In the genomic region with DNA sequence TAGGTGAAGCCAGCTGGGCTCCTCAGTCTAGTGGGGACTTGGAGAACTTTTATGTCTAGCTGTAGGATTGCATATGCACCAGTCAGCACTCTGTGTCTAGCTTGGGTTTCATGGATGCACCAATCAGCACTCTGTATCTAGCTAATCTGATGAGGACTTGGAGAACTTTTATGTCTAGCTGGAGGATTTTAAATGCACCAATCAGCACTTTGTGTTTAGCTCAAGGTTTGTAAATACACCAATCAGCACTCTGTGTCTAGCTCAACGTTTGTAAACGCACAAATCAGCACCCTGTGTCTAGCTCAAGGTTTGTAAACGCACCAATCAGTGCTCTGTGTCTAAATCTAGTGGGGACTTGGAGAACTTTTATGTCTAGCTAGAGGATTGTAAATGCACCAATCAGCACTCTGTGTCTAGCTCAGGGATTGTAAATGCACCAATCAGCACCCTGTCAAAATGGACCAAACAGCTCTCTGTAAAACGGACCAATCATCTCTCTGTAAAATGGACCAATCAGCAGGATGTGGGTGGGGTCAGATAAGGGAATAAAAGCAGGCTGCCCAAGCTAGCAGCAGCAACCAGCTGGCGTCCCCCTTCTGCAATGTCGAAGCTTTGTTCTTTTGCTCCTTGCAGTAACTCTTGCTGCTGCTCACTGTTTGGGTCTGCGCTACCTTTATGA, we compare ENCODE assay signal across 7 cellular contexts. TPM values are rescaled to one million over a fixed set of nuclear protein-coding genes. Genes with fewer than 3 reads are reported as not detected.
A peak's percentile ranks its signal among the peaks of the same experiment; 100 is the strongest.
DNase-seq lines count a peak whose midpoint lies in the region; ATAC-seq, FAIRE-seq and TF ChIP-seq lines count a peak whose summit lies in the region.
"Not testable (repeated sequence)": the region's sequence is repeated elsewhere in the genome, so short reads cannot be mapped to it uniquely, and the experiment has no call there.

No MANE protein-coding gene starts in this region.

- not testable (repeated sequence) for H3K4me3 Mint-ChIP-seq in astrocyte (ENCODE audit: unreplicated experiment)

- not testable (repeated sequence) for H3K27ac ChIP-seq in A549; IMR-90 (ENCODE audit: insufficient read depth, low read length); astrocyte (ENCODE audit: low read depth, low read length); H1 (ENCODE audit: low read depth, low read length); HepG2 (ENCODE audit: extremely low read length, insufficient read depth, low read length); trophoblast cell (ENCODE audit: low read depth, low read length); testis

- POLR2A ChIA-PET in A549 (lab: Yijun Ruan, JAX) (interaction anchor here (1.5 kb wide), 1 partner anchor 29 kb away, joined by 4 read pairs; no protein-coding TSS in a partner anchor), HepG2 (lab: Yijun Ruan, JAX) (interaction anchor here (1.0 to 1.2 kb wide), 3 partner anchors 11 to 30 kb away, joined by 3 to 5 read pairs (median 3); partner anchors contain the start of gene SKIL)
- POLR2A ChIA-PET in IMR-90 (lab: Charles Lee; ENCODE audit: unreplicated experiment); H1 (lab: Charles Lee; ENCODE audit: partially characterized antibody): not testable (repeated sequence)

- H3K9me3 Mint-ChIP-seq in astrocyte (ENCODE audit: unreplicated experiment): not testable (repeated sequence)

- not testable (repeated sequence) for H4K91ac ChIP-seq in IMR-90 (ENCODE audit: insufficient read depth, low read depth, low read length); H1 (replicated peaks; ENCODE audit: insufficient read length, low read length); trophoblast cell (ENCODE audit: low read depth, low read length)

- in situ Hi-C loops in IMR-90 (cut with MboI; ENCODE audit: low sequenced_read_pairs); HepG2 (cut with HindIII; ENCODE audit: extremely low pct_ligation_motif_present, low pct_unique_long_range_greater_than_20kb): not testable (repeated sequence)

- intact Hi-C loops in IMR-90 (cut with micrococcal nuclease); HepG2 (cut with micrococcal nuclease; ENCODE audit: unreplicated experiment); testis (cut with DNase I; ENCODE audit: low total_unique reads): not testable (repeated sequence)

- H3K79me1 ChIP-seq in IMR-90 (ENCODE audit: low read depth in 1 of 2, low read length in 2 of 2); H1 (ENCODE audit: low read depth, low read length); trophoblast cell (ENCODE audit: low read length): not testable (repeated sequence)

- H3K9me1 ChIP-seq in IMR-90 (ENCODE audit: insufficient read depth, low read length): not testable (repeated sequence)

- H2AK9ac ChIP-seq in IMR-90 (replicated peaks; ENCODE audit: low read depth, low read length, poor library complexity): not testable (repeated sequence)

- not testable (repeated sequence) for TF ChIP-seq POLR2A in A549 (IDR thresholded peaks at IDR 0.05; ENCODE audit: low read length); IMR-90 (IDR thresholded peaks at IDR 0.05; ENCODE audit: low read depth, low read length); H1 (IDR thresholded peaks at IDR 0.05; ENCODE audit: control extremely low read depth in 1 of 2, low read depth in 2 of 2, low read length in 2 of 2); HepG2 (IDR thresholded peaks at IDR 0.05; ENCODE audit: insufficient read depth in 1 of 2, low read depth in 2 of 2, low read length in 2 of 2); testis (IDR thresholded peaks at IDR 0.05)

- not testable (repeated sequence) for H2AK5ac ChIP-seq in IMR-90 (ENCODE audit: low read depth, low read length); trophoblast cell (ENCODE audit: low read length)
- 0 out of 2 replicates have a peak overlapping the region, but pooled peaks have one; percentile 39 for H2AK5ac ChIP-seq in H1 (ENCODE audit: low read depth, low read length)

- not testable (repeated sequence) for TF ChIP-seq RAD21 in A549 (conservative IDR thresholded peaks at IDR 0.05 in 1 of 2, IDR thresholded peaks at IDR 0.05 in 1 of 2); IMR-90 (IDR thresholded peaks at IDR 0.05; ENCODE audit: low read length); H1 (IDR thresholded peaks at IDR 0.05 in 1 of 2, conservative IDR thresholded peaks at IDR 0.05 in 1 of 2; ENCODE audit: low read depth in 2 of 2, low read length in 2 of 2); HepG2 (CRISPR knock-in tag; IDR thresholded peaks at IDR 0.05)

- not testable (repeated sequence) for H2AFZ ChIP-seq in IMR-90 (replicated peaks; ENCODE audit: low read length, poor library complexity); astrocyte (ENCODE audit: low read depth, low read length); H1 (ENCODE audit: low read length); HepG2 (ENCODE audit: low read length); trophoblast cell (ENCODE audit: insufficient read depth, low read length, poor library complexity)

- not testable (repeated sequence) for H3K36me3 ChIP-seq in IMR-90 (ENCODE audit: control insufficient read depth, insufficient read depth, low read length); astrocyte (ENCODE audit: insufficient read depth, low read length); H1 (ENCODE audit: control insufficient read depth in 2 of 4, insufficient read depth in 4 of 4, low read length in 3 of 4); HepG2 (replicated peaks in 1 of 2; ENCODE audit: control insufficient read depth in 1 of 2, insufficient read depth in 2 of 2, low read length in 2 of 2); trophoblast cell (ENCODE audit: control insufficient read depth in 1 of 2, insufficient read depth in 2 of 2, low read length in 2 of 2); testis (ENCODE audit: low read depth, missing control alignments)

- H3K9ac ChIP-seq in IMR-90 (ENCODE audit: low read depth, low read length); astrocyte (ENCODE audit: low read length); H1 (replicated peaks in 1 of 4; ENCODE audit: extremely low read depth in 1 of 4, low read depth in 3 of 4, low read length in 3 of 4); HepG2 (ENCODE audit: insufficient read depth, low read depth, low read length); trophoblast cell (ENCODE audit: low read length): not testable (repeated sequence)

- not testable (repeated sequence) for H4K8ac ChIP-seq in IMR-90 (ENCODE audit: low read depth in 2 of 2, low read length in 2 of 2); H1 (ENCODE audit: extremely low read depth, insufficient read depth, low read length); trophoblast cell (ENCODE audit: low read depth, low read length)

- not testable (repeated sequence) for H3K18ac ChIP-seq in IMR-90 (ENCODE audit: low read depth, low read length); H1 (ENCODE audit: extremely low read depth, low read length); trophoblast cell (ENCODE audit: low read length)

- not testable (repeated sequence) for TF ChIP-seq CTCF in A549 (IDR thresholded peaks at IDR 0.05); IMR-90 (conservative IDR thresholded peaks at IDR 0.05; ENCODE audit: low read depth, low read length); astrocyte (IDR thresholded peaks at IDR 0.05; ENCODE audit: insufficient read depth, low read depth, low read length); H1 (IDR thresholded peaks at IDR 0.05; ENCODE audit: control extremely low read depth in 1 of 3, insufficient read depth in 1 of 3, low read depth in 1 of 3, low read length in 3 of 3); HepG2 (CRISPR knock-in tag; IDR thresholded peaks at IDR 0.05); testis (IDR thresholded peaks at IDR 0.05)

- WGBS in A549 (ENCODE audit: missing lambda C conversion rate): 87% methylated on average over 7 of the region's 7 CpGs
- WGBS in IMR-90 (ENCODE audit: extremely low coverage in 2 of 2, insufficient read length in 1 of 2), 2 experiments: no CpG with 5 or more reads among the region's 7 CpGs
- WGBS in H1 (ENCODE audit: extremely low coverage in 1 of 2, insufficient coverage in 1 of 2, insufficient read length in 1 of 2, insufficient replicate concordance in 2 of 2, low coverage in 1 of 2, low lambda C conversion rate in 2 of 2, missing lambda C conversion rate in 1 of 2), 2 experiments: 92% methylated on average over 7 of the region's 7 CpGs; no CpG with 5 or more reads in 1 of the 2 experiments
- 77% methylated on average over 6 of the region's 7 CpGs for WGBS in HepG2 (ENCODE audit: low lambda C conversion rate)
- WGBS in trophoblast cell (ENCODE audit: extremely low coverage, insufficient coverage, insufficient read length): no CpG with 5 or more reads among the region's 7 CpGs
- 79 to 86% methylated on average over 7 of the region's 7 CpGs for WGBS in testis, 2 donors

- not testable (repeated sequence) for H3K4me2 ChIP-seq in A549; IMR-90 (ENCODE audit: low read depth, low read length); astrocyte (ENCODE audit: low read length); H1 (ENCODE audit: insufficient read depth in 1 of 2, low read depth in 2 of 2, low read length in 2 of 2); HepG2 (ENCODE audit: low read depth, low read length); trophoblast cell (ENCODE audit: low read length)

- H2BK20ac ChIP-seq in IMR-90 (ENCODE audit: low read depth, low read length); H1 (ENCODE audit: low read length): not testable (repeated sequence)

- not testable (repeated sequence) for ATAC-seq in A549; IMR-90 (ENCODE audit: low read depth); HepG2

- H4K5ac ChIP-seq in IMR-90 (ENCODE audit: low read depth, low read length); H1 (ENCODE audit: insufficient read length, low read depth, low read length): not testable (repeated sequence)

- dilution Hi-C loops in IMR-90 (cut with HindIII; ENCODE audit: low sequenced_read_pairs, unreplicated experiment): not testable (repeated sequence)

- H3K56ac ChIP-seq in IMR-90 (ENCODE audit: extremely low read depth, insufficient read depth, low read length); H1 (replicated peaks; ENCODE audit: insufficient read length, low read depth, low read length): not testable (repeated sequence)

- FAIRE-seq in A549 (lab: Jason Lieb, UNC); astrocyte (lab: Jason Lieb, UNC); H1 (lab: Jason Lieb, UNC); HepG2 (lab: Jason Lieb, UNC): not testable (repeated sequence)

- H4K12ac ChIP-seq in trophoblast cell (ENCODE audit: low read depth, low read length): not testable (repeated sequence)

- H3K4me3 ChIP-seq in A549; IMR-90 (ENCODE audit: insufficient read depth, low read depth, low read length); astrocyte (ENCODE audit: insufficient read depth, low read depth, low read length); H1 (ENCODE audit: extremely low read depth in 1 of 4, insufficient read depth in 2 of 4, low read depth in 3 of 4, low read length in 4 of 4); HepG2 (replicated peaks in 1 of 3; ENCODE audit: insufficient read depth in 1 of 3, low read depth in 2 of 3, low read length in 3 of 3); testis: not testable (repeated sequence)
- H3K4me3 ChIP-seq in trophoblast cell (ENCODE audit: low read depth, low read length): peak overlapping the region; percentile 49

- not testable (repeated sequence) for H3K36me3 Mint-ChIP-seq in astrocyte (ENCODE audit: low read depth, unreplicated experiment)

- H2BK5ac ChIP-seq in IMR-90 (ENCODE audit: low read depth, low read length, poor library complexity, severe bottlenecking); H1 (ENCODE audit: low read depth, low read length); trophoblast cell (ENCODE audit: low read depth, low read length, poor library complexity): not testable (repeated sequence)

- H3K27me3 ChIP-seq in IMR-90 (ENCODE audit: control insufficient read depth, insufficient read depth, low read length); astrocyte (ENCODE audit: insufficient read depth, low read length); H1 (replicated peaks in 1 of 4; ENCODE audit: control insufficient read depth in 3 of 4, extremely low read depth in 1 of 4, insufficient read depth in 3 of 4, low read length in 3 of 4); HepG2 (ENCODE audit: control insufficient read depth in 1 of 2, insufficient read depth in 2 of 2, low read length in 2 of 2); trophoblast cell (ENCODE audit: insufficient read depth, low read length); testis: not testable (repeated sequence)

- not testable (repeated sequence) for H3K79me2 ChIP-seq in astrocyte (ENCODE audit: insufficient read depth, low read length); H1 (ENCODE audit: control insufficient read depth in 1 of 2, insufficient read depth in 2 of 2, low read length in 2 of 2); HepG2 (ENCODE audit: insufficient read depth, low read length); trophoblast cell (ENCODE audit: control insufficient read depth, insufficient read depth, low read length, poor library complexity)

- not testable (repeated sequence) for H4K20me1 ChIP-seq in IMR-90 (ENCODE audit: insufficient read depth, low read length); astrocyte (ENCODE audit: insufficient read depth, low read length); H1 (replicated peaks in 1 of 2; ENCODE audit: control insufficient read depth in 1 of 2, insufficient read depth in 2 of 2, low read length in 2 of 2); HepG2 (ENCODE audit: insufficient read depth, low read length)

- H2BK15ac ChIP-seq in IMR-90 (ENCODE audit: low read depth, low read length); H1 (ENCODE audit: low read length): not testable (repeated sequence)

- not testable (repeated sequence) for H2BK12ac ChIP-seq in H1 (ENCODE audit: low read depth, low read length); trophoblast cell (ENCODE audit: low read length)

- CTCF ChIA-PET in A549 (lab: Yijun Ruan, JAX) (interaction anchor here (0.6 to 1.8 kb wide), 4 partner anchors 11 to 85 kb away, joined by 3 to 6 read pairs (median 4); no protein-coding TSS in a partner anchor), H1 (lab: Charles Lee; ENCODE audit: partially characterized antibody) (interaction anchor here (0.9 to 1.6 kb wide), 5 partner anchors 11 to 86 kb away, joined by 4 to 9 read pairs (median 4); no protein-coding TSS in a partner anchor)
- CTCF ChIA-PET in IMR-90 (lab: Yijun Ruan, JAX); HepG2 (lab: Yijun Ruan, JAX; ENCODE audit: low intra/inter-chr PET ratio, low total read pairs): not testable (repeated sequence)

- H3K27ac Mint-ChIP-seq in astrocyte (ENCODE audit: unreplicated experiment): peak overlapping the region; percentile 72

- H3K4me1 ChIP-seq in A549 (peaks cover 19% of the 10 kb centered on the region), HepG2 (ENCODE audit: insufficient read depth, low read length) (peaks cover 33% of the 10 kb centered on the region)
- H3K4me1 ChIP-seq in IMR-90 (ENCODE audit: control insufficient read depth, insufficient read depth, low read length); astrocyte (ENCODE audit: insufficient read depth, low read length); H1 (replicated peaks in 1 of 4; ENCODE audit: control insufficient read depth in 3 of 4, insufficient read depth in 4 of 4, low read length in 3 of 4); trophoblast cell (ENCODE audit: control insufficient read depth in 1 of 2, insufficient read depth in 2 of 2, low read length in 2 of 2); testis: not testable (repeated sequence)

- peaks cover 15% of the 10 kb centered on the region for H3K4me1 Mint-ChIP-seq in astrocyte (ENCODE audit: low read depth, unreplicated experiment)

- H3K23ac ChIP-seq in IMR-90 (ENCODE audit: low read depth, low read length); H1 (ENCODE audit: insufficient read length); trophoblast cell (ENCODE audit: low read length): not testable (repeated sequence)

- not testable (repeated sequence) for H3K23me2 ChIP-seq in H1 (ENCODE audit: low read depth, low read length)

- not testable (repeated sequence) for TF ChIP-seq EP300 in A549 (IDR thresholded peaks at IDR 0.05); H1 (IDR thresholded peaks at IDR 0.05; ENCODE audit: borderline replicate concordance in 1 of 2, low read depth in 2 of 2, low read length in 2 of 2); HepG2 (IDR thresholded peaks at IDR 0.05; ENCODE audit: low read depth in 2 of 2, low read length in 2 of 2); HepG2 (CRISPR knock-in tag; IDR thresholded peaks at IDR 0.05; ENCODE audit: borderline replicate concordance)

- BruUV-seq in IMR-90 (replicated peaks; lab: Mats Ljungman, UMichigan); HepG2 (replicated peaks; lab: Mats Ljungman, UMichigan): not testable (repeated sequence)

- H2BK120ac ChIP-seq in IMR-90 (ENCODE audit: low read depth, low read length); H1 (replicated peaks; ENCODE audit: low read depth, low read length); trophoblast cell (ENCODE audit: insufficient read depth, low read length, poor library complexity): not testable (repeated sequence)

- not testable (repeated sequence) for H3K14ac ChIP-seq in IMR-90 (replicated peaks; ENCODE audit: low read depth, low read length); H1 (ENCODE audit: insufficient read length); trophoblast cell (ENCODE audit: low read length)

- DNase-seq in A549 (ENCODE audit: low read depth in 1 of 2, low spot score in 1 of 2); IMR-90; astrocyte (ENCODE audit: low read depth); HepG2 (ENCODE audit: low spot score); trophoblast cell: not testable (repeated sequence)
- peak in 1 of 2 experiments; percentile 8 for DNase-seq in H1 (ENCODE audit: low read depth in 1 of 2, low spot score in 2 of 2)
- peak; percentile 22 for DNase-seq in testis

- not testable (repeated sequence) for H3K4ac ChIP-seq in IMR-90 (ENCODE audit: low read depth, low read length); H1 (replicated peaks; ENCODE audit: insufficient read length, low read depth, low read length); trophoblast cell (ENCODE audit: low read depth, low read length)

- H3K27me3 Mint-ChIP-seq in astrocyte (ENCODE audit: low read depth, unreplicated experiment): not testable (repeated sequence)

- H3K9me3 ChIP-seq in A549; IMR-90 (ENCODE audit: control insufficient read depth, insufficient read depth, low read length); astrocyte (ENCODE audit: insufficient read depth, low read depth, low read length); HepG2 (ENCODE audit: low read length); testis: not testable (repeated sequence)
- H3K9me3 ChIP-seq in H1 (ENCODE audit: insufficient read depth in 2 of 2, low read depth in 1 of 2, low read length in 1 of 2): peaks cover 8 to 20% of the 10 kb centered on the region in 2 experiments
- peaks cover 10% of the 10 kb centered on the region for H3K9me3 ChIP-seq in trophoblast cell (ENCODE audit: insufficient read depth, low read depth, low read length)

RNA-seq across cellular contexts. Expression of gene SKIL, which starts 29.5 kb away (rescaled TPM):
- polyA plus RNA-seq in A549 (2011; rRNA removed) (53.7 and 64.2 TPM in 2 replicates), A549 (2017; fragmentation: RNase III; extraction: RNeasy Plus Mini Kit Qiagen cat#74134 plus additional on column Dnase treatment) (39.6 to 43.8 TPM (median 40.3 TPM) in 3 replicates), IMR-90 (2012; rRNA removed) (7.2 and 9.2 TPM in 2 replicates), H1 (2011; rRNA removed) (9.5 and 13.2 TPM in 2 replicates), HepG2 (2011; rRNA removed) (5.2 and 5.3 TPM in 2 replicates), testis (ENCODE audit: insufficient read depth, low read depth, low replicate concordance) (19.1 TPM)
- 7.8 and 8.5 TPM in 2 replicates for polyA plus RNA-seq in A549 (2012; cell fraction: cytosol; rRNA removed)
- 5.7 and 7.8 TPM in 2 replicates for polyA plus RNA-seq in A549 (2012; cell fraction: nucleus; rRNA removed)
- 137 and 140 TPM in 2 replicates for polyA minus RNA-seq in A549 (2011; rRNA and poly(A)+ RNA removed)
- total RNA-seq in IMR-90 (2012; rRNA removed) (51.7 and 55.9 TPM in 2 replicates), astrocyte (152 and 156 TPM in 2 replicates), HepG2 (2016; rRNA removed; fragmentation: Illumina TruSeq; extraction: Trizol) (20.7 and 29.8 TPM in 2 replicates), testis (10 to 100 TPM; 47.4 to 53.6 TPM)
- 1.4 and 1.9 TPM in 2 replicates for polyA plus RNA-seq in IMR-90 (2012; cell fraction: cytosol; rRNA removed)
- polyA plus RNA-seq in IMR-90 (2012; cell fraction: nucleus; rRNA removed; ENCODE audit: low replicate concordance): 1.9 and 15.7 TPM in 2 replicates
- 266 and 277 TPM in 2 replicates for total RNA-seq in H1 (2021; fragmentation: NEBNext Ultra II Directional; extraction: Animal tissue kit (Norgen Biotek cat#: 25700))
- 18.5 TPM for polyA plus RNA-seq in H1 (2011; cell fraction: cytosol; rRNA removed)
- polyA plus RNA-seq in H1 (2011; cell fraction: nucleus; rRNA removed): 20.1 TPM
- 29.1 to 79.4 TPM (median 36.5 TPM) in 4 replicates for polyA plus RNA-seq in H1 (2012, experiment 1 of 2)
- 2.7 TPM for polyA plus RNA-seq in H1 (2012, experiment 2 of 2)
- polyA plus RNA-seq in H1 (2013, experiment 1 of 2): 92.2 TPM
- 96.2 TPM for polyA plus RNA-seq in H1 (2013, experiment 2 of 2)
- 158 and 178 TPM in 2 replicates for polyA minus RNA-seq in H1 (2011; rRNA and poly(A)+ RNA removed)
- polyA minus RNA-seq in H1 (2011; cell fraction: cytosol; rRNA and poly(A)+ RNA removed): 75.6 TPM
- 179 TPM for polyA minus RNA-seq in H1 (2011; cell fraction: nucleus; rRNA and poly(A)+ RNA removed)
- 16.8 and 18.2 TPM in 2 replicates for total RNA-seq in HepG2 (2016; cell fraction: cytosol; rRNA removed; fragmentation: Illumina TruSeq; extraction: Trizol; ENCODE audit: low read depth)
- total RNA-seq in HepG2 (2016; cell fraction: insoluble cytoplasmic fraction; rRNA removed; fragmentation: Illumina TruSeq; extraction: Trizol): 19.7 and 32.1 TPM in 2 replicates
- 25.3 and 31.7 TPM in 2 replicates for total RNA-seq in HepG2 (2016; cell fraction: membrane; rRNA removed; fragmentation: Illumina TruSeq; extraction: Trizol)
- total RNA-seq in HepG2 (2016; cell fraction: nucleus; rRNA removed; fragmentation: Illumina TruSeq; extraction: Trizol): 18.0 and 20.9 TPM in 2 replicates
- 2.2 and 3.1 TPM in 2 replicates for polyA plus RNA-seq in HepG2 (2011; cell fraction: cytosol; rRNA removed)
- 4.5 and 4.9 TPM in 2 replicates for polyA plus RNA-seq in HepG2 (2011; cell fraction: nucleus; rRNA removed)
- polyA plus RNA-seq in HepG2 (2012): 6.4 and 8.7 TPM in 2 replicates
- polyA plus RNA-seq in HepG2 (2016; cell fraction: cytosol; fragmentation: Illumina TruSeq; extraction: Trizol; ENCODE audit: low read depth): 1.0 and 1.7 TPM in 2 replicates
- polyA plus RNA-seq in HepG2 (2016; cell fraction: insoluble cytoplasmic fraction; fragmentation: Illumina TruSeq; extraction: Trizol; ENCODE audit: low read depth): 10.5 TPM in 2 replicates
- 1.8 and 2.3 TPM in 2 replicates for polyA plus RNA-seq in HepG2 (2016; cell fraction: membrane; fragmentation: Illumina TruSeq; extraction: Trizol; ENCODE audit: low read depth)
- 15.1 and 17.1 TPM in 2 replicates for polyA plus RNA-seq in HepG2 (2016; cell fraction: nucleus; fragmentation: Illumina TruSeq; extraction: Trizol; ENCODE audit: insufficient read depth, low read depth)
- 16.1 and 55.5 TPM in 2 replicates for polyA minus RNA-seq in HepG2 (2011; rRNA and poly(A)+ RNA removed; ENCODE audit: low replicate concordance)
- polyA minus RNA-seq in HepG2 (2011; cell fraction: cytosol; rRNA and poly(A)+ RNA removed): 20.8 TPM in 2 replicates
- 19.6 and 20.1 TPM in 2 replicates for polyA minus RNA-seq in HepG2 (2011; cell fraction: nucleus; rRNA and poly(A)+ RNA removed)
- polyA plus RNA-seq in trophoblast cell (2013): 90.2 and 92.2 TPM in 2 replicates
